Comparison of ENCODE assay signal across 2 cellular contexts in the genomic region with DNA sequence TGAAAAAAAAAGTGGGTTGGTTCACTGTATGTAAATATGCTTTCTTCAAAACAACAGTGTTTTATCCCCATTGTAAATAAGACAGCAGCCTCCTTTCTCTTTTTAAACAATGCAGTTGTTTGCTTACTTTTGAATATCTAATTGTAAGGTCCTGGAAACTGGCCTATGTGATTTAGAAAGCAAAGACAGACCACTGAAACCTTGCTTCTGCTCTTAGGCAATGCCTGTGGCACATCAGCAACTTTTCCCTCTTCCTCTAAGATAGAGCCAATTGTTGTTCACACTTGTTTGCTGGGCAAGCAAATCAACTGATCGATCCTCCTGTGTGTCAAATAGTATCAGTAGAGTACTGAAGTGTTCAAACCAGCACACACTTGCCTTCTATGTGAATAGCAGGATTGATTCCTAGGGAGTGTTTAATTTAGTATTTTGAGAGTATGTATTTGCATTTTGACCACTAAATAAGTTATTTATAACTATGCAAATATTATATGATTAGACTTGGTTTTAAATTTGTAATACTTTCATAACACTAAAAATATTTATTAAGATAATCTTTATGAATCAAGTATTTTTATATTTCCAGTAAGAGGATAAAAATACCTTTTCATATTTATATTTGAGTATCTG.
A peak's percentile ranks its signal among the peaks of the same experiment; 100 is the strongest.
TF ChIP-seq lines count a peak whose summit lies in the region.

No MANE protein-coding gene starts in this region.

TF ChIP-seq in GM12878, 131 proteins besides CTCF, POLR2A, EP300 and RAD21:
- TF ChIP-seq, protein P1, sequence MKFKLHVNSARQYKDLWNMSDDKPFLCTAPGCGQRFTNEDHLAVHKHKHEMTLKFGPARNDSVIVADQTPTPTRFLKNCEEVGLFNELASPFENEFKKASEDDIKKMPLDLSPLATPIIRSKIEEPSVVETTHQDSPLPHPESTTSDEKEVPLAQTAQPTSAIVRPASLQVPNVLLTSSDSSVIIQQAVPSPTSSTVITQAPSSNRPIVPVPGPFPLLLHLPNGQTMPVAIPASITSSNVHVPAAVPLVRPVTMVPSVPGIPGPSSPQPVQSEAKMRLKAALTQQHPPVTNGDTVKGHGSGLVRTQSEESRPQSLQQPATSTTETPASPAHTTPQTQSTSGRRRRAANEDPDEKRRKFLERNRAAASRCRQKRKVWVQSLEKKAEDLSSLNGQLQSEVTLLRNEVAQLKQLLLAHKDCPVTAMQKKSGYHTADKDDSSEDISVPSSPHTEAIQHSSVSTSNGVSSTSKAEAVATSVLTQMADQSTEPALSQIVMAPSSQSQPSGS (IDR thresholded peaks at IDR 0.05; ENCODE audit: low read length), result 0 out of 2 replicates have a peak, but pooled peaks have one; percentile 28
- 0 out of 2 replicates have a peak, but pooled peaks have one; percentile 5 for TF ChIP-seq MEF2A (IDR thresholded peaks at IDR 0.05; ENCODE audit: insufficient read depth, low read depth, low read length)
- no peak for TF ChIP-seq BHLHE40 (IDR thresholded peaks at IDR 0.05; ENCODE audit: borderline replicate concordance in 1 of 2, low read depth in 2 of 2, low read length in 1 of 2)
- TF ChIP-seq NFIC (IDR thresholded peaks at IDR 0.05; ENCODE audit: low read depth, low read length), result peak; percentile 28; the same call in 1 of the 2 replicates
- peak; percentile 25; the same call in 1 of the 2 replicates for TF ChIP-seq SPI1 (IDR thresholded peaks at IDR 0.05; ENCODE audit: borderline replicate concordance, insufficient read depth, low read depth, low read length)
- TF ChIP-seq, protein P2, sequence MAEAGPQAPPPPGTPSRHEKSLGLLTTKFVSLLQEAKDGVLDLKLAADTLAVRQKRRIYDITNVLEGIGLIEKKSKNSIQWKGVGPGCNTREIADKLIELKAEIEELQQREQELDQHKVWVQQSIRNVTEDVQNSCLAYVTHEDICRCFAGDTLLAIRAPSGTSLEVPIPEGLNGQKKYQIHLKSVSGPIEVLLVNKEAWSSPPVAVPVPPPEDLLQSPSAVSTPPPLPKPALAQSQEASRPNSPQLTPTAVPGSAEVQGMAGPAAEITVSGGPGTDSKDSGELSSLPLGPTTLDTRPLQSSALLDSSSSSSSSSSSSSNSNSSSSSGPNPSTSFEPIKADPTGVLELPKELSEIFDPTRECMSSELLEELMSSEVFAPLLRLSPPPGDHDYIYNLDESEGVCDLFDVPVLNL (IDR thresholded peaks at IDR 0.05; ENCODE audit: low read depth, low read length), result no peak
- TF ChIP-seq MTA2 (IDR thresholded peaks at IDR 0.05; ENCODE audit: low read depth), result no peak
- TF ChIP-seq, protein P3, sequence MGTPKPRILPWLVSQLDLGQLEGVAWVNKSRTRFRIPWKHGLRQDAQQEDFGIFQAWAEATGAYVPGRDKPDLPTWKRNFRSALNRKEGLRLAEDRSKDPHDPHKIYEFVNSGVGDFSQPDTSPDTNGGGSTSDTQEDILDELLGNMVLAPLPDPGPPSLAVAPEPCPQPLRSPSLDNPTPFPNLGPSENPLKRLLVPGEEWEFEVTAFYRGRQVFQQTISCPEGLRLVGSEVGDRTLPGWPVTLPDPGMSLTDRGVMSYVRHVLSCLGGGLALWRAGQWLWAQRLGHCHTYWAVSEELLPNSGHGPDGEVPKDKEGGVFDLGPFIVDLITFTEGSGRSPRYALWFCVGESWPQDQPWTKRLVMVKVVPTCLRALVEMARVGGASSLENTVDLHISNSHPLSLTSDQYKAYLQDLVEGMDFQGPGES (IDR thresholded peaks at IDR 0.05), result no peak
- TF ChIP-seq NFXL1 (IDR thresholded peaks at IDR 0.05; ENCODE audit: borderline replicate concordance), result no peak
- no peak for TF ChIP-seq EED (IDR thresholded peaks at IDR 0.05; ENCODE audit: low read depth)
- no peak for TF ChIP-seq HDGF (IDR thresholded peaks at IDR 0.05)
- TF ChIP-seq, protein P4, sequence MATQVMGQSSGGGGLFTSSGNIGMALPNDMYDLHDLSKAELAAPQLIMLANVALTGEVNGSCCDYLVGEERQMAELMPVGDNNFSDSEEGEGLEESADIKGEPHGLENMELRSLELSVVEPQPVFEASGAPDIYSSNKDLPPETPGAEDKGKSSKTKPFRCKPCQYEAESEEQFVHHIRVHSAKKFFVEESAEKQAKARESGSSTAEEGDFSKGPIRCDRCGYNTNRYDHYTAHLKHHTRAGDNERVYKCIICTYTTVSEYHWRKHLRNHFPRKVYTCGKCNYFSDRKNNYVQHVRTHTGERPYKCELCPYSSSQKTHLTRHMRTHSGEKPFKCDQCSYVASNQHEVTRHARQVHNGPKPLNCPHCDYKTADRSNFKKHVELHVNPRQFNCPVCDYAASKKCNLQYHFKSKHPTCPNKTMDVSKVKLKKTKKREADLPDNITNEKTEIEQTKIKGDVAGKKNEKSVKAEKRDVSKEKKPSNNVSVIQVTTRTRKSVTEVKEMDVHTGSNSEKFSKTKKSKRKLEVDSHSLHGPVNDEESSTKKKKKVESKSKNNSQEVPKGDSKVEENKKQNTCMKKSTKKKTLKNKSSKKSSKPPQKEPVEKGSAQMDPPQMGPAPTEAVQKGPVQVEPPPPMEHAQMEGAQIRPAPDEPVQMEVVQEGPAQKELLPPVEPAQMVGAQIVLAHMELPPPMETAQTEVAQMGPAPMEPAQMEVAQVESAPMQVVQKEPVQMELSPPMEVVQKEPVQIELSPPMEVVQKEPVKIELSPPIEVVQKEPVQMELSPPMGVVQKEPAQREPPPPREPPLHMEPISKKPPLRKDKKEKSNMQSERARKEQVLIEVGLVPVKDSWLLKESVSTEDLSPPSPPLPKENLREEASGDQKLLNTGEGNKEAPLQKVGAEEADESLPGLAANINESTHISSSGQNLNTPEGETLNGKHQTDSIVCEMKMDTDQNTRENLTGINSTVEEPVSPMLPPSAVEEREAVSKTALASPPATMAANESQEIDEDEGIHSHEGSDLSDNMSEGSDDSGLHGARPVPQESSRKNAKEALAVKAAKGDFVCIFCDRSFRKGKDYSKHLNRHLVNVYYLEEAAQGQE (IDR thresholded peaks at IDR 0.05; ENCODE audit: low read depth, low read length), result no peak
- no peak for TF ChIP-seq CHD1 (IDR thresholded peaks at IDR 0.05; ENCODE audit: low read depth, low read length)
- peak; percentile 48 for TF ChIP-seq RUNX3 (IDR thresholded peaks at IDR 0.05; ENCODE audit: low read length)

TF ChIP-seq in HepG2, 621 proteins besides CTCF, POLR2A, EP300 and RAD21:
- TF ChIP-seq NFE2 (CRISPR knock-in tag; IDR thresholded peaks at IDR 0.05), result no peak
- TF ChIP-seq, protein P5, sequence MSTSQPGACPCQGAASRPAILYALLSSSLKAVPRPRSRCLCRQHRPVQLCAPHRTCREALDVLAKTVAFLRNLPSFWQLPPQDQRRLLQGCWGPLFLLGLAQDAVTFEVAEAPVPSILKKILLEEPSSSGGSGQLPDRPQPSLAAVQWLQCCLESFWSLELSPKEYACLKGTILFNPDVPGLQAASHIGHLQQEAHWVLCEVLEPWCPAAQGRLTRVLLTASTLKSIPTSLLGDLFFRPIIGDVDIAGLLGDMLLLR (CRISPR knock-in tag; IDR thresholded peaks at IDR 0.05), result no peak
- no peak for TF ChIP-seq ZNF766 (CRISPR knock-in tag; IDR thresholded peaks at IDR 0.05; ENCODE audit: borderline replicate concordance)
- TF ChIP-seq, protein P6, sequence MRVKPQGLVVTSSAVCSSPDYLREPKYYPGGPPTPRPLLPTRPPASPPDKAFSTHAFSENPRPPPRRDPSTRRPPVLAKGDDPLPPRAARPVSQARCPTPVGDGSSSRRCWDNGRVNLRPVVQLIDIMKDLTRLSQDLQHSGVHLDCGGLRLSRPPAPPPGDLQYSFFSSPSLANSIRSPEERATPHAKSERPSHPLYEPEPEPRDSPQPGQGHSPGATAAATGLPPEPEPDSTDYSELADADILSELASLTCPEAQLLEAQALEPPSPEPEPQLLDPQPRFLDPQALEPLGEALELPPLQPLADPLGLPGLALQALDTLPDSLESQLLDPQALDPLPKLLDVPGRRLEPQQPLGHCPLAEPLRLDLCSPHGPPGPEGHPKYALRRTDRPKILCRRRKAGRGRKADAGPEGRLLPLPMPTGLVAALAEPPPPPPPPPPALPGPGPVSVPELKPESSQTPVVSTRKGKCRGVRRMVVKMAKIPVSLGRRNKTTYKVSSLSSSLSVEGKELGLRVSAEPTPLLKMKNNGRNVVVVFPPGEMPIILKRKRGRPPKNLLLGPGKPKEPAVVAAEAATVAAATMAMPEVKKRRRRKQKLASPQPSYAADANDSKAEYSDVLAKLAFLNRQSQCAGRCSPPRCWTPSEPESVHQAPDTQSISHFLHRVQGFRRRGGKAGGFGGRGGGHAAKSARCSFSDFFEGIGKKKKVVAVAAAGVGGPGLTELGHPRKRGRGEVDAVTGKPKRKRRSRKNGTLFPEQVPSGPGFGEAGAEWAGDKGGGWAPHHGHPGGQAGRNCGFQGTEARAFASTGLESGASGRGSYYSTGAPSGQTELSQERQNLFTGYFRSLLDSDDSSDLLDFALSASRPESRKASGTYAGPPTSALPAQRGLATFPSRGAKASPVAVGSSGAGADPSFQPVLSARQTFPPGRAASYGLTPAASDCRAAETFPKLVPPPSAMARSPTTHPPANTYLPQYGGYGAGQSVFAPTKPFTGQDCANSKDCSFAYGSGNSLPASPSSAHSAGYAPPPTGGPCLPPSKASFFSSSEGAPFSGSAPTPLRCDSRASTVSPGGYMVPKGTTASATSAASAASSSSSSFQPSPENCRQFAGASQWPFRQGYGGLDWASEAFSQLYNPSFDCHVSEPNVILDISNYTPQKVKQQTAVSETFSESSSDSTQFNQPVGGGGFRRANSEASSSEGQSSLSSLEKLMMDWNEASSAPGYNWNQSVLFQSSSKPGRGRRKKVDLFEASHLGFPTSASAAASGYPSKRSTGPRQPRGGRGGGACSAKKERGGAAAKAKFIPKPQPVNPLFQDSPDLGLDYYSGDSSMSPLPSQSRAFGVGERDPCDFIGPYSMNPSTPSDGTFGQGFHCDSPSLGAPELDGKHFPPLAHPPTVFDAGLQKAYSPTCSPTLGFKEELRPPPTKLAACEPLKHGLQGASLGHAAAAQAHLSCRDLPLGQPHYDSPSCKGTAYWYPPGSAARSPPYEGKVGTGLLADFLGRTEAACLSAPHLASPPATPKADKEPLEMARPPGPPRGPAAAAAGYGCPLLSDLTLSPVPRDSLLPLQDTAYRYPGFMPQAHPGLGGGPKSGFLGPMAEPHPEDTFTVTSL (CRISPR knock-in tag; IDR thresholded peaks at IDR 0.05; ENCODE audit: borderline replicate concordance), result no peak
- no peak for TF ChIP-seq PCBP1 (IDR thresholded peaks at IDR 0.05; ENCODE audit: borderline replicate concordance, low read depth, low read length)
- no peak for TF ChIP-seq ZNF24 (IDR thresholded peaks at IDR 0.05)
- TF ChIP-seq ZNF839 (CRISPR knock-in tag; IDR thresholded peaks at IDR 0.05; ENCODE audit: borderline replicate concordance), result no peak
- TF ChIP-seq, protein P7, sequence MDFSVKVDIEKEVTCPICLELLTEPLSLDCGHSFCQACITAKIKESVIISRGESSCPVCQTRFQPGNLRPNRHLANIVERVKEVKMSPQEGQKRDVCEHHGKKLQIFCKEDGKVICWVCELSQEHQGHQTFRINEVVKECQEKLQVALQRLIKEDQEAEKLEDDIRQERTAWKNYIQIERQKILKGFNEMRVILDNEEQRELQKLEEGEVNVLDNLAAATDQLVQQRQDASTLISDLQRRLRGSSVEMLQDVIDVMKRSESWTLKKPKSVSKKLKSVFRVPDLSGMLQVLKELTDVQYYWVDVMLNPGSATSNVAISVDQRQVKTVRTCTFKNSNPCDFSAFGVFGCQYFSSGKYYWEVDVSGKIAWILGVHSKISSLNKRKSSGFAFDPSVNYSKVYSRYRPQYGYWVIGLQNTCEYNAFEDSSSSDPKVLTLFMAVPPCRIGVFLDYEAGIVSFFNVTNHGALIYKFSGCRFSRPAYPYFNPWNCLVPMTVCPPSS (IDR thresholded peaks at IDR 0.05), result no peak
- TF ChIP-seq CENPX (CRISPR knock-in tag; IDR thresholded peaks at IDR 0.05), result no peak
- TF ChIP-seq ZBTB7A (CRISPR knock-in tag; IDR thresholded peaks at IDR 0.05), result no peak
- TF ChIP-seq ZNF589 (CRISPR knock-in tag; conservative IDR thresholded peaks at IDR 0.05), result no peak
- no peak for TF ChIP-seq KDM6A (CRISPR knock-in tag; IDR thresholded peaks at IDR 0.05; ENCODE audit: low read depth)
- TF ChIP-seq ZNF781 (CRISPR knock-in tag; IDR thresholded peaks at IDR 0.05; ENCODE audit: borderline replicate concordance, not compliant biosample characterization), result no peak
- TF ChIP-seq, protein P8, sequence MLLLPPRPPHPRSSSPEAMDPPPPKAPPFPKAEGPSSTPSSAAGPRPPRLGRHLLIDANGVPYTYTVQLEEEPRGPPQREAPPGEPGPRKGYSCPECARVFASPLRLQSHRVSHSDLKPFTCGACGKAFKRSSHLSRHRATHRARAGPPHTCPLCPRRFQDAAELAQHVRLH (CRISPR knock-in tag; IDR thresholded peaks at IDR 0.05; ENCODE audit: borderline replicate concordance, low read depth), result no peak
- TF ChIP-seq, protein P9, sequence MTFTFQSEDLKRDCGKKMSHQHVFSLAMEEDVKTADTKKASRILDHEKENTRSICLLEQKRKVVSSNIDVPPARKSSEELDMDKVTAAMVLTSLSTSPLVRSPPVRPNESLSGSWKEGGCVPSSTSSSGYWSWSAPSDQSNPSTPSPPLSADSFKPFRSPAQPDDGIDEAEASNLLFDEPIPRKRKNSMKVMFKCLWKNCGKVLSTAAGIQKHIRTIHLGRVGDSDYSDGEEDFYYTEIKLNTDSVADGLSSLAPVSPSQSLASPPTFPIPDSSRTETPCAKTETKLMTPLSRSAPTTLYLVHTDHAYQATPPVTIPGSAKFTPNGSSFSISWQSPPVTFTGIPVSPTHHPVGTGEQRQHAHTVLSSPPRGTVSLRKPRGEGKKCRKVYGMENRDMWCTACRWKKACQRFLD (CRISPR knock-in tag; IDR thresholded peaks at IDR 0.05; ENCODE audit: borderline replicate concordance), result no peak
- no peak for TF ChIP-seq ZNF232 (CRISPR knock-in tag; IDR thresholded peaks at IDR 0.05; ENCODE audit: borderline replicate concordance)
- TF ChIP-seq EED (CRISPR knock-in tag; IDR thresholded peaks at IDR 0.05), result no peak
- TF ChIP-seq, protein P10, sequence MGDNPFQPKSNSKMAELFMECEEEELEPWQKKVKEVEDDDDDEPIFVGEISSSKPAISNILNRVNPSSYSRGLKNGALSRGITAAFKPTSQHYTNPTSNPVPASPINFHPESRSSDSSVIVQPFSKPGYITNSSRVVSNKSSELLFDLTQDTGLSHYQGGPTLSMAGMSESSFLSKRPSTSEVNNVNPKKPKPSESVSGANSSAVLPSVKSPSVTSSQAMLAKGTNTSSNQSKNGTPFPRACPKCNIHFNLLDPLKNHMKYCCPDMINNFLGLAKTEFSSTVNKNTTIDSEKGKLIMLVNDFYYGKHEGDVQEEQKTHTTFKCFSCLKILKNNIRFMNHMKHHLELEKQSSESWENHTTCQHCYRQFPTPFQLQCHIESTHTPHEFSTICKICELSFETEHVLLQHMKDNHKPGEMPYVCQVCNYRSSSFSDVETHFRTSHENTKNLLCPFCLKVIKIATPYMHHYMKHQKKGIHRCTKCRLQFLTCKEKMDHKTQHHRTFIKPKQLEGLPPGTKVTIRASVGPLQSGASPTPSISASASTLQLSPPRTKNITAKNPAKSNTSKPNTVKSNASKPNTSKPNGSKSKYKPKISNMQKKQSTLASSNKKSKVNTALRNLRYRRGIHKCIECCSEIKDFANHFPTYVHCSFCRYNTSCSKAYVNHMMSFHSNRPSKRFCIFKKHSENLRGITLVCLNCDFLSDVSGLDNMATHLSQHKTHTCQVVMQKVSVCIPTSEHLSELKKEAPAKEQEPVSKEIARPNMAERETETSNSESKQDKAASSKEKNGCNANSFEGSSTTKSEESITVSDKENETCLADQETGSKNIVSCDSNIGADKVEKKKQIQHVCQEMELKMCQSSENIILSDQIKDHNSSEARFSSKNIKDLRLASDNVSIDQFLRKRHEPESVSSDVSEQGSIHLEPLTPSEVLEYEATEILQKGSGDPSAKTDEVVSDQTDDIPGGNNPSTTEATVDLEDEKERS (CRISPR knock-in tag; IDR thresholded peaks at IDR 0.05), result no peak
TF ChIP-seq in HepG2: peak in this region for 0.
